ENCODE assay signal across 10 cellular contexts in the genomic region with DNA sequence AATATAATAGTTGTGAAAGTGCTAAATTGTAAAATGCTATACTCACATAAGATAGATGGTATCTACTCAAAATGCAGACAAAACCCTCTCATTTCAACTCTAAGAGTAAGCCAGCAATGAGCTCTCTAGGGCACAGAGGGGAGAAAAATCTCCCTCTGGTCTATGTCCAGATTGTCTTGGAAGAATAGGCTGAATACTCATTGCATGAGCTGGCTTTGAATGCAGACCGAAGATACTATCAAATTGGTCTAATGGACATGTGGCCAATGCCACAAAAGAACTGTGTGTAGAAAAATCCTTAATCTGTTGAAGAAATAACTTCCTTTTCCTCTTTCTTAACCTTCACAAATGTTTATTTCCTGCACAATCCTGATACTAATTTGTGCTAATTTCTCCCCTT. TPM values are rescaled to one million over a fixed set of nuclear protein-coding genes. Genes with fewer than 3 reads are reported as not detected.
DNase-seq lines count a peak whose midpoint lies in the region; ATAC-seq lines count a peak whose summit lies in the region.
"Had no signal": no experiment of that assay in that cellular context is flagged by ENCODE, and none has a peak within 500 bp of the region (broad histone marks: within the 10 kb centered on the region; RNA-seq: fewer than 3 reads in every experiment).

No MANE protein-coding gene starts in this region.

- peak overlapping the region; percentile 9 for H3K9ac ChIP-seq in skeletal muscle satellite cell (ENCODE audit: low read depth, low read length)

- H3K9me3 ChIP-seq in skeletal muscle satellite cell (replicated peaks; ENCODE audit: low read length), result no peaks in the 10 kb centered on the region
- H3K9me3 ChIP-seq: SJSA1 had no signal

- H3K27me3 ChIP-seq in skeletal muscle satellite cell (ENCODE audit: control insufficient read depth, insufficient read depth, low read length), result no peaks in the 10 kb centered on the region
- H3K27me3 ChIP-seq: SJSA1 had no signal

- in situ Hi-C loops in KBM-7 (cut with MboI; ENCODE audit: low pct_unique_long_range_greater_than_20kb, low sequenced_read_pairs), result loop anchor here (25.0 kb wide), 1 partner anchor 319 kb away; a partner anchor contains a TSS

- DNase-seq in NCI-H748 (lab: John Stamatoyannopoulos, UW; ENCODE audit: unreplicated experiment), result peak; percentile 9
- DNase-seq in NCI-H748 treated with DMSO at 0.1 percent for 48 hours (lab: John Stamatoyannopoulos, UW), result no peak
- peak; percentile 47 for DNase-seq in OCI-M1 (lab: John Stamatoyannopoulos, UW)
- DNase-seq in dermis blood vessel endothelial cell, result peak; percentile 67
- no peak for DNase-seq in foreskin melanocyte
- DNase-seq in KBM-7, result no peak
- DNase-seq: MM.1S had no signal

- ATAC-seq in HG02938 (IDR thresholded peaks at IDR 0.05; ENCODE audit: unreplicated experiment), result no peak

- no peaks in the 10 kb centered on the region for H3K36me3 ChIP-seq in skeletal muscle satellite cell (ENCODE audit: insufficient read depth, low read length)
- H3K36me3 ChIP-seq: SJSA1 had no signal

- peak overlapping the region; percentile 42 for H3K4me3 ChIP-seq in skeletal muscle satellite cell (ENCODE audit: low read length)
- H3K4me3 ChIP-seq: SJSA1 had no signal

- peaks cover 14% of the 10 kb centered on the region for H3K4me1 ChIP-seq in skeletal muscle satellite cell (ENCODE audit: control insufficient read depth, insufficient read depth, low read length)

- H3K4me2 ChIP-seq in skeletal muscle satellite cell (ENCODE audit: low read length), result peak overlapping the region; percentile 46

RNA-seq across cellular contexts. Expression of a gene that starts 3.5 kb away (rescaled TPM):
- 17.1 and 25.9 TPM in 2 replicates for total RNA-seq in dermis blood vessel endothelial cell
- total RNA-seq in skeletal muscle satellite cell (2012; rRNA removed), result 4.1 and 4.6 TPM in 2 replicates

Comparison
In these comparisons a context has a peak if more than half of its experiments do, and no peak if none do; other contexts are left out.
1. DNase-seq: peak in NCI-H748 (single experiment), OCI-M1 (single experiment) and dermis blood vessel endothelial cell (single experiment); none in NCI-H748 treated with DMSO at 0.1 percent for 48 hours (single experiment), foreskin melanocyte (single experiment) and KBM-7 (single experiment).